8 cellular contexts compared by ENCODE assay signal in the genomic region with DNA sequence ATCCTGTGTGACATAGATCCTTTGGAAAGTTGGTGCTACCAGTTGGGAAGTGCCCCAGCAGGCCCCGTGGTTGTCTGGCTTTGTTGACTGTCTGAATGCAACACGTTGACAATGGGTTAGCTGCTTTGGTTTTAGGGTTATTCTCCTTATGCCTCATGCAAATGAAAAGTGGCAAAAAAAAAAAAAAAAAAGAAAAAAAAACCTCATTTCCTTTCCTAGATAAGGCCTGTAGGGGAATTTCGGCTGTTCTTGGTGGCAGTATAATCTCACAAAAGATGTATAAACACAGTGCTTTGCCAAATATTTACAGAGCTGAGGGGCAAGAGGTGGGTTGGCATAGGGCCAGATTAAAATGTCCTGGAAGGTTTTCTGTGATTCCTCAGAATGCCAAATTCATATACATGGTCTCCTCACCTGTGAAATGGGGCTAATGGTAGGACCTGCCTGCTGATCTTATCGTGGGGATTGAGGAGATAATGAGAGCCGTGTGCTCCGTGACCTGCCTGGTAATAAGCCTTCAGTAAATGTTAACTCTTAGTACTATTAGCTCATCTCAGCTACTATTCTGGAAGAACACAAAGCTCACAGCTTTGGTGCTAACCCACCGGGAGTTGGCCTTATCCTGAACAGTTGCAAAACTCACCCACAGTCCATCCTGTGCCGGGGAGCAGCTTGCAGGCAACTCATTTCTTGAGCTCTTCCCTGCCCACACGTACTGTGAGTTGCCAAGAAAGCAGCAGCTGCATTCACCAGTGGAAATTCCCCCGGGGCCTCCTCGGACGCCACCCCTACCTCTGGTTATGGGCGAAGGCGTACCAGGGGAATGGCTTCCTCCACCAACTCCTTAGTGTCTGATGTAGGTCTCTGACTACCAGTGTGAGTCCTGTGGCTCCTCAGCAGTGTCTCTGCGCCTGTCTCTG.
DNase-seq lines count a peak whose midpoint lies in the region; ATAC-seq and TF ChIP-seq lines count a peak whose summit lies in the region.

No MANE protein-coding gene starts in this region.

- no peaks in the 10 kb centered on the region for H3K27me3 ChIP-seq in OCI-LY3 (ENCODE audit: low read depth, low read length)

- peaks cover 32% of the 10 kb centered on the region for H3K4me1 ChIP-seq in OCI-LY3 (ENCODE audit: low read length)

- no peaks in the 10 kb centered on the region for H3K79me2 ChIP-seq in OCI-LY3 (ENCODE audit: low read length)

- peak overlapping the region; percentile 44; the same call in 1 of the 2 replicates for H3K9ac ChIP-seq in OCI-LY3 (ENCODE audit: low read length)

- H3K36me3 ChIP-seq in OCI-LY3 (replicated peaks; ENCODE audit: low read depth, low read length): no peaks in the 10 kb centered on the region

- peak overlapping the region; percentile 27 for H3K27ac ChIP-seq in OCI-LY3 (ENCODE audit: low read length)

- H3K4me2 ChIP-seq in OCI-LY3 (ENCODE audit: low read length): peak overlapping the region; percentile 82

- peak overlapping the region; percentile 89 for H2AFZ ChIP-seq in OCI-LY3 (ENCODE audit: low read depth, low read length)

- no peaks in the 10 kb centered on the region for H3K9me3 ChIP-seq in OCI-LY3 (ENCODE audit: insufficient read depth, low read length)

- in situ Hi-C loops in ACHN (cut with HindIII; ENCODE audit: low pct_ligation_motif_present, low pct_unique_long_range_greater_than_20kb, low sequenced_read_pairs): no loop called here

- H3K4me3 ChIP-seq in OCI-LY3 (ENCODE audit: low read length) (peak overlapping the region; percentile 51), choroid plexus epithelial cell (ENCODE audit: low read depth, low read length) (no peak overlapping the region)

- TF ChIP-seq CTCF in OCI-LY3 (IDR thresholded peaks at IDR 0.05; ENCODE audit: low read depth, low read length): no peak
- peak; percentile 13 for TF ChIP-seq CTCF in choroid plexus epithelial cell (conservative IDR thresholded peaks at IDR 0.05; ENCODE audit: low read depth, low read length)

- ATAC-seq in GM18861 (IDR thresholded peaks at IDR 0.05; ENCODE audit: unreplicated experiment) (peak; percentile 47), HG02571 (IDR thresholded peaks at IDR 0.05; ENCODE audit: unreplicated experiment) (peak; percentile 61)

- DNase-seq in choroid plexus epithelial cell (ENCODE audit: low read depth) (peak; percentile 83), NCI-H1694 treated with DMSO at 0.1 percent for 48 hours (lab: John Stamatoyannopoulos, UW) (no peak), ACHN (no peak), HUDEP-2 (lab: John Stamatoyannopoulos, UW; ENCODE audit: unreplicated experiment in 76 of 76) (no peak)
- DNase-seq in stimulated activated CD4-positive, alpha-beta T cell treated with anti-CD3 and anti-CD28 coated beads, Interleukin-4, amount 100 ng/mL, for 1 hour: peak; percentile 57

- no peaks in the 10 kb centered on the region for H4K20me1 ChIP-seq in OCI-LY3 (ENCODE audit: insufficient read depth, low read length)

Comparison
In these comparisons a context has a peak if more than half of its experiments do, and no peak if none do; other contexts are left out.
1. DNase-seq: peak in choroid plexus epithelial cell (single experiment) and stimulated activated CD4-positive, alpha-beta T cell treated with anti-CD3 and anti-CD28 coated beads, Interleukin-4, amount 100 ng/mL, for 1 hour (single experiment); none in NCI-H1694 treated with DMSO at 0.1 percent for 48 hours (single experiment), ACHN (single experiment) and HUDEP-2 (0 of 76).